Comparison of ENCODE assay signal across 1 cellular context in genomic region chr6:53892707-53893106, GRCh38.
TF ChIP-seq lines count a peak whose summit lies in the region.

No MANE protein-coding gene starts in this region.

TF ChIP-seq in H1, 55 proteins besides CTCF, POLR2A, EP300 and RAD21 (continued from another document):
- no peak for TF ChIP-seq TCF12 (IDR thresholded peaks at IDR 0.05; ENCODE audit: low read depth, low read length)
